ENCODE assay signal across 19 cellular contexts in the genomic region with DNA sequence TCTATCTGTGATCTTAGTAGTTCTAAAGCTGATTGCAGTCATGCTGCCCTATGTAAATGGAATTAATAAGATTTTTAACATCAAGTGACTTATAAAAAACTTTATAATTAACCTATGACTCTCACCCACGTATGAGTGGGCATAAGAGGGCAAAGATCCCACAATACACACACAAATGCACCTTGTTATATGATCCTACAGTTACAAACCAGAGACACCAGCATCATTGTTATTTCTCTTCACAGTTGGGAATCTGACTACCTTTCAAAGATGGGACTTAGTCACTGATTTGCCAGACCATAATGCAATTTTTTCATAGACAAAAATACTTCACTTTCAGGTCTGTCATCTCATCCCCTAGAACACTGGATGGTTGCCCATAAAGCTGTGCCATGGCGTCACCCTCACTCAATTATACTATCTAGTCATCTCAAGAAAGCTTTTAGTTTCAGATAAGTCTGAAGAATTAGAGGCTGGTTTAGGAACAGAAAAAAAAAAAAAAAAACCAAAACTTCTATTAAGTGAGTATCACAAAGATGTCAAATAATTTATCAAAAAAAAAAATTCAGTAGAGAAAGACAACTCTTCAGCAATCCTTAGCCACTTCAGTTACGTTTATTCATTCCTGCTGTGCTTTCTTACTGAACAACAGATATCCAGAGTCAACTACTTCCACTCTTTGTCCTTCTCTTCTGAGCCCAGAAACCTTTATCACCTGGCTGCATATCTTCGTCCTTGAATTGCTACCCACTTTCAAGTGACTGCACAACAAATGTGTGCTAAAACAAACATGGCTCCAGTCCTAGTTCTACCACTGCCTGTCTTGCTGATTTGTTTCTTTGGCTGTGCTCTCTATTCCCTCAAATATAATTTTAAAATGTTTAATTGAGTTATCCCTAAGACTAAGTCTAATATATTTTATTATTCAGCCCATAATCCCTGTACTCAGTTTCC.
"Had no signal": no experiment of that assay in that cellular context is flagged by ENCODE, and none has a peak within 500 bp of the region (broad histone marks: within the 10 kb centered on the region; RNA-seq: fewer than 3 reads in every experiment).

No MANE protein-coding gene starts in this region.

- H3K27me3 ChIP-seq: suprapubic skin, vagina had no signal

- H3K9me3 ChIP-seq: lower lobe of right lung, psoas muscle, suprapubic skin, vagina had no signal

- H3K4me3 Mint-ChIP-seq: activated T-helper 1 cell treated with anti-CD3 and anti-CD28 coated beads, Interleukin-12 subunit alpha, Interleukin-12 subunit beta, Interleukin-2, Interleukin-4 antibody, amounts not matched to agents 30 ng/mL and 10 ng/mL and 1 ng/mL, durations not matched to agents 14 hours and 24 hours and 36 hours; effector memory CD8-positive, alpha-beta T cell; naive thymus-derived CD8-positive, alpha-beta T cell; stimulated activated naive CD8-positive, alpha-beta T cell treated with anti-CD3 and anti-CD28 coated beads, Interleukin-15, amount 100 ng/mL, for 72 hours had no signal

- H3K4me1 Mint-ChIP-seq: naive thymus-derived CD8-positive, alpha-beta T cell; stimulated activated naive CD8-positive, alpha-beta T cell treated with anti-CD3 and anti-CD28 coated beads, Interleukin-15, amount 100 ng/mL, for 72 hours had no signal

- H3K36me3 ChIP-seq: lower lobe of right lung, suprapubic skin, vagina had no signal

- H3K27ac ChIP-seq: lower lobe of right lung, psoas muscle, skin epidermis, suprapubic skin, vagina had no signal

- H3K27ac Mint-ChIP-seq: activated naive CD4-positive, alpha-beta T cell treated with anti-CD3 and anti-CD28 coated beads, Interleukin-2, amount 50 U/mL, for 72 hours; activated T-helper 1 cell treated with anti-CD3 and anti-CD28 coated beads, Interleukin-12 subunit alpha, Interleukin-12 subunit beta, Interleukin-2, Interleukin-4 antibody, amounts not matched to agents 30 ng/mL and 10 ng/mL and 1 ng/mL, durations not matched to agents 14 hours and 24 hours and 36 hours; effector memory CD8-positive, alpha-beta T cell; naive thymus-derived CD8-positive, alpha-beta T cell; stimulated activated naive CD8-positive, alpha-beta T cell treated with anti-CD3 and anti-CD28 coated beads, Interleukin-15, amount 100 ng/mL, for 72 hours had no signal

- DNase-seq: activated CD4-positive, alpha-beta T cell treated with anti-CD3 and anti-CD28 coated beads, Interleukin-2, amount 50 U/mL, for 4 hours; activated CD4-positive, CD25-positive, alpha-beta regulatory T cell treated with anti-CD3 and anti-CD28 coated beads, Interleukin-2, amount 50 U/mL, for 72 hours; activated gamma-delta T cell treated with Interleukin-2 at 50 U/mL for 16 hours; effector memory CD8-positive, alpha-beta T cell; left colon; lower lobe of right lung; naive thymus-derived CD8-positive, alpha-beta T cell; psoas muscle; right cardiac atrium; stimulated activated CD4-positive, alpha-beta T cell treated with anti-CD3 and anti-CD28 coated beads, Interleukin-15, amount 100 ng/mL, for 24 hours; stimulated activated CD4-positive, alpha-beta T cell treated with anti-CD3 and anti-CD28 coated beads, Interleukin-2, amount 100 ng/mL, for 48 hours; stimulated activated naive CD8-positive, alpha-beta T cell treated with anti-CD3 and anti-CD28 coated beads, Interleukin-15, amount 100 ng/mL, for 72 hours; trophoblast cell had no signal

- H3K9me3 Mint-ChIP-seq: activated naive CD4-positive, alpha-beta T cell treated with anti-CD3 and anti-CD28 coated beads, Interleukin-2, amount 50 U/mL, for 72 hours; activated T-helper 1 cell treated with anti-CD3 and anti-CD28 coated beads, Interleukin-12 subunit alpha, Interleukin-12 subunit beta, Interleukin-2, Interleukin-4 antibody, amounts not matched to agents 30 ng/mL and 10 ng/mL and 1 ng/mL, durations not matched to agents 14 hours and 24 hours and 36 hours had no signal

- H3K36me3 Mint-ChIP-seq: activated naive CD4-positive, alpha-beta T cell treated with anti-CD3 and anti-CD28 coated beads, Interleukin-2, amount 50 U/mL, for 72 hours; naive thymus-derived CD8-positive, alpha-beta T cell had no signal

- H3K4me1 ChIP-seq: lower lobe of right lung, psoas muscle, suprapubic skin, vagina had no signal

- H3K27me3 Mint-ChIP-seq: effector memory CD8-positive, alpha-beta T cell; naive thymus-derived CD8-positive, alpha-beta T cell; stimulated activated naive CD8-positive, alpha-beta T cell treated with anti-CD3 and anti-CD28 coated beads, Interleukin-15, amount 100 ng/mL, for 72 hours had no signal

- H3K4me3 ChIP-seq: lower lobe of right lung, psoas muscle, skin epidermis, suprapubic skin, vagina had no signal

- ATAC-seq: activated naive CD4-positive, alpha-beta T cell treated with anti-CD3 and anti-CD28 coated beads, Interleukin-2, amount 50 U/mL, for 72 hours; effector memory CD8-positive, alpha-beta T cell; left colon; lower lobe of right lung; naive thymus-derived CD8-positive, alpha-beta T cell; psoas muscle; right cardiac atrium; stimulated activated naive CD8-positive, alpha-beta T cell treated with anti-CD3 and anti-CD28 coated beads, Interleukin-15, amount 100 ng/mL, for 72 hours had no signal

- FAIRE-seq: islet of Langerhans had no signal
